Comparison of ENCODE assay signal across 2 cellular contexts in the genomic region with DNA sequence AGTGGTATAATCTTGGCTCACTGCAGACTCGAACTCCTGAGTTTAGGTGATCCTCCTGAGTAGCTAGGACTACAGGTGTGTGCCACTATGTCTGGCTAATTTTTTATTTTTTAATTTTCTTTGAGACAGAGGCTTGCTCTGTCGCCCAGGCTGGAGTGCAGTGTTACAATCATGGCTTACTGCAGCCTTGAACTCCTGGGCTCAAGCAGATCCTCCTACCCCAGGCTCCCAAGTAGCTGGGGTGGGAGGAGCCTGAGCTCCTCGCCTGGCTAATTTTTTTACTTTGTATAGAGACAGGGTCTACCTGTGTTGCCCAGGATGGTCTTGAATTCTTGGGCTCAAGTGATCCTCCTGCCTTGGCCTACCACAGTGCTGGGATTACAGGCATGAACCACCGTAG.
TF ChIP-seq lines count a peak whose summit lies in the region.

No MANE protein-coding gene starts in this region.

TF ChIP-seq in HepG2, 621 proteins besides CTCF, POLR2A, EP300 and RAD21 (continued from another document):
- TF ChIP-seq, protein P1, sequence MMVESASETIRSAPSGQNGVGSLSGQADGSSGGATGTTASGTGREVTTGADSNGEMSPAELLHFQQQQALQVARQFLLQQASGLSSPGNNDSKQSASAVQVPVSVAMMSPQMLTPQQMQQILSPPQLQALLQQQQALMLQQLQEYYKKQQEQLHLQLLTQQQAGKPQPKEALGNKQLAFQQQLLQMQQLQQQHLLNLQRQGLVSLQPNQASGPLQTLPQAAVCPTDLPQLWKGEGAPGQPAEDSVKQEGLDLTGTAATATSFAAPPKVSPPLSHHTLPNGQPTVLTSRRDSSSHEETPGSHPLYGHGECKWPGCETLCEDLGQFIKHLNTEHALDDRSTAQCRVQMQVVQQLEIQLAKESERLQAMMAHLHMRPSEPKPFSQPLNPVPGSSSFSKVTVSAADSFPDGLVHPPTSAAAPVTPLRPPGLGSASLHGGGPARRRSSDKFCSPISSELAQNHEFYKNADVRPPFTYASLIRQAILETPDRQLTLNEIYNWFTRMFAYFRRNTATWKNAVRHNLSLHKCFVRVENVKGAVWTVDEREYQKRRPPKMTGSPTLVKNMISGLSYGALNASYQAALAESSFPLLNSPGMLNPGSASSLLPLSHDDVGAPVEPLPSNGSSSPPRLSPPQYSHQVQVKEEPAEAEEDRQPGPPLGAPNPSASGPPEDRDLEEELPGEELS (CRISPR knock-in tag; IDR thresholded peaks at IDR 0.05): no peak
- no peak for TF ChIP-seq EZH2 (conservative IDR thresholded peaks at IDR 0.05; ENCODE audit: low read depth, low read length)
- TF ChIP-seq, protein P2, sequence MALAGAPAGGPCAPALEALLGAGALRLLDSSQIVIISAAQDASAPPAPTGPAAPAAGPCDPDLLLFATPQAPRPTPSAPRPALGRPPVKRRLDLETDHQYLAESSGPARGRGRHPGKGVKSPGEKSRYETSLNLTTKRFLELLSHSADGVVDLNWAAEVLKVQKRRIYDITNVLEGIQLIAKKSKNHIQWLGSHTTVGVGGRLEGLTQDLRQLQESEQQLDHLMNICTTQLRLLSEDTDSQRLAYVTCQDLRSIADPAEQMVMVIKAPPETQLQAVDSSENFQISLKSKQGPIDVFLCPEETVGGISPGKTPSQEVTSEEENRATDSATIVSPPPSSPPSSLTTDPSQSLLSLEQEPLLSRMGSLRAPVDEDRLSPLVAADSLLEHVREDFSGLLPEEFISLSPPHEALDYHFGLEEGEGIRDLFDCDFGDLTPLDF (CRISPR knock-in tag; IDR thresholded peaks at IDR 0.05): no peak
- TF ChIP-seq ZNF263 (CRISPR knock-in tag; IDR thresholded peaks at IDR 0.05): peak; percentile 86
- TF ChIP-seq ZNF451 (CRISPR knock-in tag; IDR thresholded peaks at IDR 0.05): no peak
- TF ChIP-seq HDAC2 (CRISPR knock-in tag; IDR thresholded peaks at IDR 0.05): 0 out of 2 replicates have a peak, but pooled peaks have one; percentile 37
- TF ChIP-seq CEBPG (CRISPR knock-in tag; IDR thresholded peaks at IDR 0.05): peak; percentile 57
- 0 out of 2 replicates have a peak, but pooled peaks have one; percentile 14 for TF ChIP-seq THRA (CRISPR knock-in tag; IDR thresholded peaks at IDR 0.05; ENCODE audit: borderline replicate concordance)

TF ChIP-seq in WTC11, 78 proteins besides CTCF, POLR2A, EP300 and RAD21 (continued from another document):
- TF ChIP-seq JAZF1 (CRISPR knock-in tag; IDR thresholded peaks at IDR 0.05) (no peak), GTF2I (CRISPR knock-in tag; conservative IDR thresholded peaks at IDR 0.05) (no peak), ATF6 (CRISPR knock-in tag; IDR thresholded peaks at IDR 0.05) (no peak), ZNF423 (CRISPR knock-in tag; IDR thresholded peaks at IDR 0.05) (no peak), ESRRA (CRISPR knock-in tag; IDR thresholded peaks at IDR 0.05; ENCODE audit: borderline replicate concordance) (no peak), ZNF121 (CRISPR knock-in tag; IDR thresholded peaks at IDR 0.05) (no peak), ZNF219 (CRISPR knock-in tag; IDR thresholded peaks at IDR 0.05; ENCODE audit: borderline replicate concordance) (no peak), MYBL2 (CRISPR knock-in tag; IDR thresholded peaks at IDR 0.05) (no peak), RELA (CRISPR knock-in tag; IDR thresholded peaks at IDR 0.05; ENCODE audit: borderline replicate concordance) (no peak)
- TF ChIP-seq, protein P3, sequence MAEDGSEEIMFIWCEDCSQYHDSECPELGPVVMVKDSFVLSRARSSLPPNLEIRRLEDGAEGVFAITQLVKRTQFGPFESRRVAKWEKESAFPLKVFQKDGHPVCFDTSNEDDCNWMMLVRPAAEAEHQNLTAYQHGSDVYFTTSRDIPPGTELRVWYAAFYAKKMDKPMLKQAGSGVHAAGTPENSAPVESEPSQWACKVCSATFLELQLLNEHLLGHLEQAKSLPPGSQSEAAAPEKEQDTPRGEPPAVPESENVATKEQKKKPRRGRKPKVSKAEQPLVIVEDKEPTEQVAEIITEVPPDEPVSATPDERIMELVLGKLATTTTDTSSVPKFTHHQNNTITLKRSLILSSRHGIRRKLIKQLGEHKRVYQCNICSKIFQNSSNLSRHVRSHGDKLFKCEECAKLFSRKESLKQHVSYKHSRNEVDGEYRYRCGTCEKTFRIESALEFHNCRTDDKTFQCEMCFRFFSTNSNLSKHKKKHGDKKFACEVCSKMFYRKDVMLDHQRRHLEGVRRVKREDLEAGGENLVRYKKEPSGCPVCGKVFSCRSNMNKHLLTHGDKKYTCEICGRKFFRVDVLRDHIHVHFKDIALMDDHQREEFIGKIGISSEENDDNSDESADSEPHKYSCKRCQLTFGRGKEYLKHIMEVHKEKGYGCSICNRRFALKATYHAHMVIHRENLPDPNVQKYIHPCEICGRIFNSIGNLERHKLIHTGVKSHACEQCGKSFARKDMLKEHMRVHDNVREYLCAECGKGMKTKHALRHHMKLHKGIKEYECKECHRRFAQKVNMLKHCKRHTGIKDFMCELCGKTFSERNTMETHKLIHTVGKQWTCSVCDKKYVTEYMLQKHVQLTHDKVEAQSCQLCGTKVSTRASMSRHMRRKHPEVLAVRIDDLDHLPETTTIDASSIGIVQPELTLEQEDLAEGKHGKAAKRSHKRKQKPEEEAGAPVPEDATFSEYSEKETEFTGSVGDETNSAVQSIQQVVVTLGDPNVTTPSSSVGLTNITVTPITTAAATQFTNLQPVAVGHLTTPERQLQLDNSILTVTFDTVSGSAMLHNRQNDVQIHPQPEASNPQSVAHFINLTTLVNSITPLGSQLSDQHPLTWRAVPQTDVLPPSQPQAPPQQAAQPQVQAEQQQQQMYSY (CRISPR knock-in tag; IDR thresholded peaks at IDR 0.05): no peak
- TF ChIP-seq, protein P4, sequence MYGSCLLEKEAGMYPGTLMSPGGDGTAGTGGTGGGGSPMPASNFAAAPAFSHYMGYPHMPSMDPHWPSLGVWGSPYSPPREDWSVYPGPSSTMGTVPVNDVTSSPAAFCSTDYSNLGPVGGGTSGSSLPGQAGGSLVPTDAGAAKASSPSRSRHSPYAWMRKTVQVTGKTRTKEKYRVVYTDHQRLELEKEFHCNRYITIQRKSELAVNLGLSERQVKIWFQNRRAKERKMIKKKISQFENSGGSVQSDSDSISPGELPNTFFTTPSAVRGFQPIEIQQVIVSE (CRISPR knock-in tag; IDR thresholded peaks at IDR 0.05; ENCODE audit: borderline replicate concordance): no peak
TF ChIP-seq in WTC11: peak in this region for 0.
